In genomic region chr5:79235222-79235577, GRCh38 we compare ENCODE assay signal across 8 cellular contexts. TPM values are rescaled to one million over a fixed set of nuclear protein-coding genes. Genes with fewer than 3 reads are reported as not detected.
DNase-seq lines count a peak whose midpoint lies in the region; ATAC-seq, FAIRE-seq and TF ChIP-seq lines count a peak whose summit lies in the region.

No MANE protein-coding gene starts in this region.

- TF ChIP-seq CTCF in suprapubic skin (IDR thresholded peaks at IDR 0.05), result no peak

- H3K27me3 ChIP-seq in iPS-20b (ENCODE audit: insufficient read depth, low read length) (peaks cover 26% of the 10 kb centered on the region), suprapubic skin (no peaks in the 10 kb centered on the region)

- H3K9me3 ChIP-seq in iPS-20b (ENCODE audit: insufficient read depth, low read depth, low read length), result no peaks in the 10 kb centered on the region
- H3K9me3 ChIP-seq in suprapubic skin, result no peaks in the 10 kb centered on the region

- 16% methylated on average over 2 of the region's 2 CpGs for WGBS in suprapubic skin

- H3K4me3 ChIP-seq in iPS-20b (ENCODE audit: low read length) (peak overlapping the region; percentile 92), suprapubic skin (peak overlapping the region; percentile 86)

- ATAC-seq in HG03135 (IDR thresholded peaks at IDR 0.05; ENCODE audit: unreplicated experiment) (peak; percentile 9), HG02884 (IDR thresholded peaks at IDR 0.05; ENCODE audit: unreplicated experiment) (no peak)
- peak; percentile 43 to 74 for ATAC-seq in activated naive CD4-positive, alpha-beta T cell treated with anti-CD3 and anti-CD28 coated beads, Interleukin-2, amount 50 U/mL, for 72 hours

- peak; percentile 68 for FAIRE-seq in GM12891 (lab: Jason Lieb, UNC)

- no peaks in the 10 kb centered on the region for H3K9me3 Mint-ChIP-seq in activated naive CD4-positive, alpha-beta T cell treated with anti-CD3 and anti-CD28 coated beads, Interleukin-2, amount 50 U/mL, for 72 hours

- H3K4me1 ChIP-seq in iPS-20b (ENCODE audit: insufficient read depth, low read length) (no peaks in the 10 kb centered on the region; the same call in 1 of the 2 replicates), suprapubic skin (peaks cover 28% of the 10 kb centered on the region)

- H3K27ac ChIP-seq in iPS-20b (ENCODE audit: low read length) (no peak overlapping the region), suprapubic skin (peak overlapping the region; percentile 94)

- TF ChIP-seq EP300 in suprapubic skin (IDR thresholded peaks at IDR 0.05), result no peak

- H3K27ac Mint-ChIP-seq in activated naive CD4-positive, alpha-beta T cell treated with anti-CD3 and anti-CD28 coated beads, Interleukin-2, amount 50 U/mL, for 72 hours, result peak overlapping the region; percentile 99 to 100

- H3K36me3 Mint-ChIP-seq in activated naive CD4-positive, alpha-beta T cell treated with anti-CD3 and anti-CD28 coated beads, Interleukin-2, amount 50 U/mL, for 72 hours, result peaks cover 5 to 15% of the 10 kb centered on the region in 2 donors

- H3K36me3 ChIP-seq in iPS-20b (ENCODE audit: insufficient read depth, low read depth, low read length) (no peaks in the 10 kb centered on the region), suprapubic skin (no peaks in the 10 kb centered on the region)

- peak overlapping the region; percentile 90; the same call in 1 of the 2 replicates for H3K9ac ChIP-seq in iPS-20b (ENCODE audit: low read depth, low read length)

- no peak for TF ChIP-seq POLR2A in GM12891 (IDR thresholded peaks at IDR 0.05; ENCODE audit: low read depth, low read length)
- TF ChIP-seq POLR2A in suprapubic skin (IDR thresholded peaks at IDR 0.05), result no peak

- DNase-seq in GM12891 (ENCODE audit: insufficient read length, low spot score) (no peak), suprapubic skin (ENCODE audit: low spot score in 2 of 2) (no peak), ureter (ENCODE audit: low spot score) (no peak)
- no peak for DNase-seq in activated naive CD4-positive, alpha-beta T cell treated with anti-CD3 and anti-CD28 coated beads, Interleukin-2, amount 50 U/mL, for 72 hours (ENCODE audit: low spot score in 2 of 2)
- DNase-seq in activated CD8-positive, alpha-beta memory T cell treated with anti-CD3 and anti-CD28 coated beads, Interleukin-2, amount 50 U/mL, for 4 hours, result no peak

TF ChIP-seq in GM12891, 5 proteins besides CTCF, POLR2A, EP300 and RAD21:
- TF ChIP-seq TAF1 (IDR thresholded peaks at IDR 0.05; ENCODE audit: low read depth, low read length) (no peak), SPI1 (IDR thresholded peaks at IDR 0.05; ENCODE audit: low read depth, low read length) (no peak), POU2F2 (IDR thresholded peaks at IDR 0.05; ENCODE audit: low read depth, low read length) (no peak), PAX5 (IDR thresholded peaks at IDR 0.05; ENCODE audit: insufficient read depth, low read length, severe bottlenecking) (no peak), POLR2AphosphoS5 (IDR thresholded peaks at IDR 0.05; ENCODE audit: low read depth, low read length) (no peak)
TF ChIP-seq in GM12891: peak in this region for 0.

RNA-seq across cellular contexts. Expression of gene JMY, which starts 0.7 kb away (rescaled TPM):
- polyA plus RNA-seq in GM12891 (2012; ENCODE audit: low read depth, missing spikeins), result 1.9 TPM
- total RNA-seq in activated naive CD4-positive, alpha-beta T cell treated with anti-CD3 and anti-CD28 coated beads, Interleukin-2, amount 50 U/mL, for 72 hours, result 10 to 100 TPM in 1 of 2 donors, 1 to 10 TPM in 1; 7.4 to 10.0 TPM
- total RNA-seq in suprapubic skin (10 to 100 TPM; 17.6 to 34.4 (median 22.0) TPM), ureter (16.0 TPM)
